ENCODE assay signal across 8 cellular contexts in genomic region chr22:48505891-48506290, GRCh38.
"Had no signal": no experiment of that assay in that cellular context is flagged by ENCODE, and none has a peak within 500 bp of the region (broad histone marks: within the 10 kb centered on the region; RNA-seq: fewer than 3 reads in every experiment).

No MANE protein-coding gene starts in this region.

- H3K4me2 ChIP-seq: GM23338 had no signal

- H3K4me3 Mint-ChIP-seq: GM23338, HFFc6 had no signal

- H3K27ac Mint-ChIP-seq: GM23338, HFFc6 had no signal

- H3K9me3 Mint-ChIP-seq: GM23338 had no signal

- H2AFZ ChIP-seq: GM23338 had no signal

- H3K9me3 ChIP-seq: HAP-1 had no signal

- ATAC-seq: GM23338, HCT116 had no signal

- H3K36me3 ChIP-seq: HAP-1 had no signal

- DNase-seq: HFFc6, IMR-90 had no signal

- H3K4me3 ChIP-seq: GM23338, HAP-1 had no signal

- FAIRE-seq: H1, H54, HTR-8/SVneo had no signal

- H3K4me1 ChIP-seq: HAP-1 had no signal
